In genomic region chr3:41199866-41200668, GRCh38 we compare ENCODE assay signal across 8 cellular contexts. TPM values are rescaled to one million over a fixed set of nuclear protein-coding genes. Genes with fewer than 3 reads are reported as not detected.
DNase-seq lines count a peak whose midpoint lies in the region; ATAC-seq, FAIRE-seq and TF ChIP-seq lines count a peak whose summit lies in the region.

No MANE protein-coding gene starts in this region.

- peak overlapping the region; percentile 95 for H3K4me3 Mint-ChIP-seq in mesothelial cell of epicardium
- peak overlapping the region; percentile 84 to 99 for H3K4me3 Mint-ChIP-seq in stimulated activated naive CD8-positive, alpha-beta T cell treated with anti-CD3 and anti-CD28 coated beads, Interleukin-15, amount 100 ng/mL, for 72 hours

- no peaks in the 10 kb centered on the region for H3K27me3 Mint-ChIP-seq in mesothelial cell of epicardium (ENCODE audit: low read depth)
- H3K27me3 Mint-ChIP-seq in stimulated activated naive CD8-positive, alpha-beta T cell treated with anti-CD3 and anti-CD28 coated beads, Interleukin-15, amount 100 ng/mL, for 72 hours = peaks cover 15% of the 10 kb centered on the region

- H3K9me3 Mint-ChIP-seq in mesothelial cell of epicardium = no peaks in the 10 kb centered on the region
- no peaks in the 10 kb centered on the region for H3K9me3 Mint-ChIP-seq in stimulated activated naive CD8-positive, alpha-beta T cell treated with anti-CD3 and anti-CD28 coated beads, Interleukin-15, amount 100 ng/mL, for 72 hours

- peak; percentile 83 for FAIRE-seq in GM19239 (lab: Jason Lieb, UNC)

- peak; percentile 5 for ATAC-seq in stimulated activated naive CD8-positive, alpha-beta T cell treated with anti-CD3 and anti-CD28 coated beads, Interleukin-15, amount 100 ng/mL, for 72 hours

- H3K36me3 ChIP-seq in endocrine pancreas (ENCODE audit: control insufficient read depth, insufficient read depth, low read length) = no peaks in the 10 kb centered on the region

- H3K4me1 Mint-ChIP-seq in mesothelial cell of epicardium = peaks cover 47% of the 10 kb centered on the region
- H3K4me1 Mint-ChIP-seq in stimulated activated naive CD8-positive, alpha-beta T cell treated with anti-CD3 and anti-CD28 coated beads, Interleukin-15, amount 100 ng/mL, for 72 hours = peaks cover 45% of the 10 kb centered on the region

- no peaks in the 10 kb centered on the region for H3K36me3 Mint-ChIP-seq in mesothelial cell of epicardium

- no peaks in the 10 kb centered on the region for H3K9me3 ChIP-seq in endocrine pancreas (ENCODE audit: control insufficient read depth, low read length)

- H3K27ac Mint-ChIP-seq in mesothelial cell of epicardium = peak overlapping the region; percentile 97
- H3K27ac Mint-ChIP-seq in stimulated activated naive CD8-positive, alpha-beta T cell treated with anti-CD3 and anti-CD28 coated beads, Interleukin-15, amount 100 ng/mL, for 72 hours = peak overlapping the region; percentile 87 to 96

- H3K4me1 ChIP-seq in endocrine pancreas (ENCODE audit: control insufficient read depth, insufficient read depth, low read length) = peaks cover 35% of the 10 kb centered on the region

- peak overlapping the region; percentile 54 for H3K9ac ChIP-seq in endocrine pancreas (ENCODE audit: control insufficient read depth, insufficient read depth, low read length)

- DNase-seq in AG09309 (ENCODE audit: low read depth) (no peak), GM19239 (ENCODE audit: insufficient read length, low spot score) (peak; percentile 53), KG1 (lab: John Stamatoyannopoulos, UW) (peak; percentile 56), mesothelial cell of epicardium (ENCODE audit: low spot score in 2 of 2, unreplicated experiment in 2 of 2) (no peak), GM19240 (ENCODE audit: insufficient read length, low spot score) (no peak)
- peak; percentile 3 to 7 for DNase-seq in activated CD4-positive, alpha-beta T cell treated with anti-CD3 and anti-CD28 coated beads, Interleukin-2, amount 50 U/mL, for 24 hours (ENCODE audit: low read depth in 1 of 2, low spot score in 1 of 2)
- DNase-seq in stimulated activated naive CD8-positive, alpha-beta T cell treated with anti-CD3 and anti-CD28 coated beads, Interleukin-15, amount 100 ng/mL, for 72 hours = peak; percentile 38 to 41

- peak overlapping the region; percentile 95 for H3K4me3 ChIP-seq in AG09309 (ENCODE audit: control insufficient read depth, low read depth, low read length)
- peak overlapping the region; percentile 92 for H3K4me3 ChIP-seq in endocrine pancreas (ENCODE audit: control insufficient read depth, insufficient read depth, low read length)

- no peaks in the 10 kb centered on the region for H3K27me3 ChIP-seq in endocrine pancreas (ENCODE audit: control insufficient read depth, insufficient read depth, low read length)

- TF ChIP-seq CTCF in AG09309 (IDR thresholded peaks at IDR 0.05; ENCODE audit: control insufficient read depth, insufficient read depth, low read depth, low read length, missing control alignments) (no peak), mesothelial cell of epicardium (IDR thresholded peaks at IDR 0.05; ENCODE audit: unreplicated experiment) (no peak)

RNA-seq across cellular contexts. Expression of gene CTNNB1, which starts 0.8 kb away (rescaled TPM):
- 534 to 545 TPM (median 537 TPM) in 3 replicates for total RNA-seq in mesothelial cell of epicardium

Comparison
In these comparisons a context has a peak if more than half of its experiments do, and no peak if none do; other contexts are left out.
1. DNase-seq: peak in GM19239 (single experiment), KG1 (single experiment), activated CD4-positive, alpha-beta T cell treated with anti-CD3 and anti-CD28 coated beads, Interleukin-2, amount 50 U/mL, for 24 hours (2 of 2) and stimulated activated naive CD8-positive, alpha-beta T cell treated with anti-CD3 and anti-CD28 coated beads, Interleukin-15, amount 100 ng/mL, for 72 hours (2 of 2); none in AG09309 (single experiment), mesothelial cell of epicardium (0 of 2) and GM19240 (single experiment).